9 cellular contexts compared by ENCODE assay signal in the genomic region with DNA sequence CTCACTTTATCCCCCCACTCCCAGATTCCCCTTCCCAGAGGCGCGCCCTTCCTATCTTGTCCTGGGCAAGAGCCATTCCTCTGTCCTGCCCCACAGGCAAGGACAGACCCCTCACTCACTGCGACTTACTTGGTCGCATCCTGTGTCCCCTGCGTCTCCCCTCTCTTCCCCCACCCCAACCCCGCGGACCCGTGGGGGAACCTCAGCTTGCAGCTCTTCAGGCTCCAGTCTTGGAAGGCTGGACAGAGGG. TPM values are rescaled to one million over a fixed set of nuclear protein-coding genes. Genes with fewer than 3 reads are reported as not detected.
DNase-seq lines count a peak whose midpoint lies in the region; ATAC-seq and TF ChIP-seq lines count a peak whose summit lies in the region.
"Had no signal": no experiment of that assay in that cellular context is flagged by ENCODE, and none has a peak within 500 bp of the region (broad histone marks: within the 10 kb centered on the region; RNA-seq: fewer than 3 reads in every experiment).

No MANE protein-coding gene starts in this region.

- no peak overlapping the region for H3K9ac ChIP-seq in HUES48 (ENCODE audit: low read depth, low read length)
- H3K9ac ChIP-seq in adipocyte (ENCODE audit: low read length): peak overlapping the region; percentile 65

- peaks cover 23% of the 10 kb centered on the region for H3K4me1 Mint-ChIP-seq in stimulated activated naive CD8-positive, alpha-beta T cell treated with anti-CD3 and anti-CD28 coated beads, Interleukin-15, Interleukin-2, amounts not matched to agents 100 ng/mL and 50 ng/mL, for 24 hours (ENCODE audit: low read depth)

- H3K4me1 ChIP-seq in HUES48 (ENCODE audit: control insufficient read depth, insufficient read depth, low read length): peaks cover 17% of the 10 kb centered on the region
- peaks cover 19% of the 10 kb centered on the region for H3K4me1 ChIP-seq in adipocyte (ENCODE audit: control insufficient read depth, insufficient read depth, low read length)

- peak overlapping the region; percentile 62 for H3K4me3 ChIP-seq in HUES48 (ENCODE audit: low read depth, low read length)
- H3K4me3 ChIP-seq in adipocyte (ENCODE audit: low read length): peak overlapping the region; percentile 76
- H3K4me3 ChIP-seq in kidney epithelial cell (ENCODE audit: low read depth, low read length): peak overlapping the region; percentile 28

- H3K27me3 Mint-ChIP-seq in stimulated activated naive CD8-positive, alpha-beta T cell treated with anti-CD3 and anti-CD28 coated beads, Interleukin-15, Interleukin-2, amounts not matched to agents 100 ng/mL and 50 ng/mL, for 24 hours: peaks cover 68% of the 10 kb centered on the region

- H3K36me3 Mint-ChIP-seq in stimulated activated naive CD8-positive, alpha-beta T cell treated with anti-CD3 and anti-CD28 coated beads, Interleukin-15, Interleukin-2, amounts not matched to agents 100 ng/mL and 50 ng/mL, for 24 hours (ENCODE audit: low read depth): no peaks in the 10 kb centered on the region

- peaks cover 4% of the 10 kb centered on the region for H3K9me3 Mint-ChIP-seq in stimulated activated naive CD8-positive, alpha-beta T cell treated with anti-CD3 and anti-CD28 coated beads, Interleukin-15, Interleukin-2, amounts not matched to agents 100 ng/mL and 50 ng/mL, for 24 hours

- no peak overlapping the region for H3K27ac Mint-ChIP-seq in stimulated activated naive CD8-positive, alpha-beta T cell treated with anti-CD3 and anti-CD28 coated beads, Interleukin-15, Interleukin-2, amounts not matched to agents 100 ng/mL and 50 ng/mL, for 24 hours

- H3K27me3 ChIP-seq in HUES48 (ENCODE audit: control insufficient read depth, insufficient read depth, low read length): peaks cover 63% of the 10 kb centered on the region
- H3K27me3 ChIP-seq in adipocyte (replicated peaks; ENCODE audit: control insufficient read depth, insufficient read depth, low read length): peaks cover 37% of the 10 kb centered on the region
- H3K27me3 ChIP-seq in kidney epithelial cell (ENCODE audit: control insufficient read depth, insufficient read depth, low read length): peaks cover 31% of the 10 kb centered on the region

- H3K36me3 ChIP-seq in HUES48 (ENCODE audit: control insufficient read depth, insufficient read depth, low read length): no peaks in the 10 kb centered on the region
- no peaks in the 10 kb centered on the region for H3K36me3 ChIP-seq in adipocyte (ENCODE audit: control insufficient read depth, insufficient read depth, low read length, severe bottlenecking)
- no peaks in the 10 kb centered on the region for H3K36me3 ChIP-seq in kidney epithelial cell (ENCODE audit: control insufficient read depth, insufficient read depth, low read length)

- no peak for ATAC-seq in activated CD4-positive, CD25-positive, alpha-beta regulatory T cell treated with anti-CD3 and anti-CD28 coated beads, Interleukin-2, amount 50 U/mL, for 24 hours
- ATAC-seq in HG03571 (IDR thresholded peaks at IDR 0.05; ENCODE audit: unreplicated experiment): no peak

- H3K9me3 ChIP-seq in HUES48 (ENCODE audit: control insufficient read depth, insufficient read depth, low read length) (no peaks in the 10 kb centered on the region), adipocyte (ENCODE audit: control insufficient read depth, low read length) (peaks cover 9% of the 10 kb centered on the region)

- no peak overlapping the region for H3K27ac ChIP-seq in HUES48 (ENCODE audit: low read depth, low read length)
- H3K27ac ChIP-seq: epithelial cell of prostate had no signal

- TF ChIP-seq CTCF in kidney epithelial cell (IDR thresholded peaks at IDR 0.05; ENCODE audit: insufficient read depth, low read length, poor library complexity, severe bottlenecking): no peak

- DNase-seq in adipocyte (ENCODE audit: low read depth) (no peak), kidney epithelial cell (ENCODE audit: low read depth) (no peak), putamen (ENCODE audit: low spot score) (no peak)
- no peak for DNase-seq in stimulated activated CD4-positive, alpha-beta T cell treated with anti-CD3 and anti-CD28 coated beads, Interleukin-4, amount 100 ng/mL, for 24 hours

- peak overlapping the region; percentile 65 for H3K4me3 Mint-ChIP-seq in stimulated activated naive CD8-positive, alpha-beta T cell treated with anti-CD3 and anti-CD28 coated beads, Interleukin-15, Interleukin-2, amounts not matched to agents 100 ng/mL and 50 ng/mL, for 24 hours

RNA-seq across cellular contexts. Expression of a gene that starts 0.5 kb away (rescaled TPM):
- not detected in 2 replicates for total RNA-seq in kidney epithelial cell
